ENCODE assay signal across 8 cellular contexts in the genomic region with DNA sequence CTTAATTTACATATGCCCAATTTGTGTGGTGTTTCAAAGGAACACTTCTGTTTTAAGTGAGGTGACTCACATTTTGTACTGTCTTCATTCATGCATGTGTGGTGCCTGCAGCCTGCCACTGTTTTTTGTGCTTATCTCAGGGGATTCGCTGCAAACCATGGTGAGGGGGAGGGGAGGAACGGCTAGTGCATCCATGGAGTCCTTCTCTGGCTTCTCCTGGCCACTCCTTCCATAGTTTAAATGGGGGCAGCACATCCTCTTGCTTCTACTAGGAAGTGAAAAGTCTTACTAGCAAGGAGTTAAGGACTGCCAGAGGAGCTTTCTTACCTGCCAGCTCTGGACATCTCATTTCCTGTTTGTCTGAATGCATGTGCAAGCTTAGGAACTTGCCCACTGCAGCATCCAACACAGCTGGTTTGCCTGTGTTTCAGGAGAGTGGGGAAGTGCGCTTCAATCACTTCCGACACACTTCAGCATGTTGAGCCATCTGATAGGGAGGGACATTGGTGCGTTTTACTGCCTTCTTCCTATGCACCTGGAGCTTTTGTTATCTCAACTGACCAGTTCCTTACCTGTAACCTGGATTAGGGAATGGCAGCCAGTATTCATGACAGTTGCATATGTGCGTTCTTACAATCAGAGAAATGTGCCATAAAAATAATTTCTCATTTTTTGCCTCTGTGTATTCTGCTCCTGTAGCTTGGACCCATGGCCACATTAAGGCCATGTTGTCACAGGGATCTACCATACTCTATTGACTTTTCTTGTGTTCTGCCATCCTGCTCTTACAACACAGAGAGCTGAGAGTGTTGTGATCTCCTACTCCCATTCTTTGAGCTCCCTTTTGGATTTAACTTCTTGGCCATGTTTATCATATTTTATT.
DNase-seq lines count a peak whose midpoint lies in the region; ATAC-seq and TF ChIP-seq lines count a peak whose summit lies in the region.

No MANE protein-coding gene starts in this region.

- no peak overlapping the region for H3K14ac ChIP-seq in trophoblast cell (ENCODE audit: low read length)

- no peak overlapping the region for H4K91ac ChIP-seq in trophoblast cell (ENCODE audit: low read depth, low read length)

- H2AK5ac ChIP-seq in trophoblast cell (ENCODE audit: low read length), result no peak overlapping the region

- H3K4ac ChIP-seq in trophoblast cell (ENCODE audit: low read depth, low read length), result no peak overlapping the region

- no peaks in the 10 kb centered on the region for H3K27me3 ChIP-seq in DOHH2 (ENCODE audit: control insufficient read depth, low read length)
- no peaks in the 10 kb centered on the region for H3K27me3 ChIP-seq in trophoblast cell (ENCODE audit: insufficient read depth, low read length)
- H3K27me3 ChIP-seq in PC-9 (ENCODE audit: insufficient read depth, low read depth), result no peaks in the 10 kb centered on the region

- BruUV-seq in PC-9 (replicated peaks; lab: Mats Ljungman, UMichigan), result no TSS peak

- no peaks in the 10 kb centered on the region for H3K79me1 ChIP-seq in trophoblast cell (ENCODE audit: low read length)

- H3K4me3 ChIP-seq in DOHH2 (ENCODE audit: low read length) (peak overlapping the region; percentile 57), trophoblast cell (ENCODE audit: low read depth, low read length) (no peak overlapping the region), PC-9 (no peak overlapping the region)

- no peaks in the 10 kb centered on the region for H3K36me3 Mint-ChIP-seq in activated CD8-positive, alpha-beta T cell treated with anti-CD3 and anti-CD28 coated beads, Interleukin-2, amount 10 ng/mL, durations not matched to agents 7 days and 5 days (ENCODE audit: low read depth)
- no peaks in the 10 kb centered on the region for H3K36me3 Mint-ChIP-seq in natural killer cell treated with Interleukin-12 subunit alpha and Interleukin-12 subunit beta and Interleukin-15 and Interleukin-18, amount 100 ng/mL, for 72 hours

- H3K27ac ChIP-seq in DOHH2 (ENCODE audit: low read depth, low read length), result peak overlapping the region; percentile 64
- H3K27ac ChIP-seq in trophoblast cell (ENCODE audit: low read depth, low read length), result no peak overlapping the region
- no peak overlapping the region for H3K27ac ChIP-seq in PC-9

- no peaks in the 10 kb centered on the region for H3K9me3 Mint-ChIP-seq in activated CD8-positive, alpha-beta T cell treated with anti-CD3 and anti-CD28 coated beads, Interleukin-2, amount 10 ng/mL, durations not matched to agents 7 days and 5 days (ENCODE audit: insufficient read depth)
- no peaks in the 10 kb centered on the region for H3K9me3 Mint-ChIP-seq in natural killer cell treated with Interleukin-12 subunit alpha and Interleukin-12 subunit beta and Interleukin-15 and Interleukin-18, amount 100 ng/mL, for 72 hours

- H4K20me1 ChIP-seq in DOHH2 (ENCODE audit: control insufficient read depth, insufficient read depth, low read depth, low read length), result peaks cover 24% of the 10 kb centered on the region
- no peaks in the 10 kb centered on the region; the same call in 1 of the 2 replicates for H4K20me1 ChIP-seq in PC-9 (ENCODE audit: insufficient read depth)

- CTCF ChIA-PET in activated CD8-positive, alpha-beta T cell treated with anti-CD3 and anti-CD28 coated beads, Interleukin-2, amount 10 ng/mL, durations not matched to agents 7 days and 5 days (lab: Charles Lee), result no interaction called here
- CTCF ChIA-PET in PC-9 (lab: Charles Lee), result no interaction called here

- peaks cover 13% of the 10 kb centered on the region for H3F3A ChIP-seq in DOHH2 (ENCODE audit: control insufficient read depth, insufficient read depth)
- H3F3A ChIP-seq in PC-9 (ENCODE audit: insufficient read depth, low read depth), result no peaks in the 10 kb centered on the region

- no peak overlapping the region for H2BK5ac ChIP-seq in trophoblast cell (ENCODE audit: low read depth, low read length, poor library complexity)

- H3K18ac ChIP-seq in trophoblast cell (ENCODE audit: low read length), result no peak overlapping the region

- H3K27me3 Mint-ChIP-seq in activated CD8-positive, alpha-beta T cell treated with anti-CD3 and anti-CD28 coated beads, Interleukin-2, amount 10 ng/mL, durations not matched to agents 7 days and 5 days (ENCODE audit: low read depth), result no peaks in the 10 kb centered on the region
- no peaks in the 10 kb centered on the region for H3K27me3 Mint-ChIP-seq in natural killer cell treated with Interleukin-12 subunit alpha and Interleukin-12 subunit beta and Interleukin-15 and Interleukin-18, amount 100 ng/mL, for 72 hours

- H2BK12ac ChIP-seq in trophoblast cell (ENCODE audit: low read length), result no peak overlapping the region

- H3K9me2 ChIP-seq in DOHH2 (replicated peaks; ENCODE audit: control insufficient read depth, low read length) (no peaks in the 10 kb centered on the region), PC-9 (ENCODE audit: insufficient read depth) (no peaks in the 10 kb centered on the region)

- no peaks in the 10 kb centered on the region for H3K9me3 ChIP-seq in DOHH2 (ENCODE audit: control insufficient read depth, insufficient read depth, low read length)
- no peaks in the 10 kb centered on the region for H3K9me3 ChIP-seq in trophoblast cell (ENCODE audit: insufficient read depth, low read depth, low read length)
- H3K9me3 ChIP-seq in PC-9 (ENCODE audit: insufficient read depth, low read depth), result no peaks in the 10 kb centered on the region

- no peak overlapping the region for H4K8ac ChIP-seq in trophoblast cell (ENCODE audit: low read depth, low read length)

- H2BK120ac ChIP-seq in trophoblast cell (ENCODE audit: insufficient read depth, low read length, poor library complexity), result no peak overlapping the region

- POLR2A ChIA-PET in activated CD8-positive, alpha-beta T cell treated with anti-CD3 and anti-CD28 coated beads, Interleukin-2, amount 10 ng/mL, durations not matched to agents 7 days and 5 days (lab: Charles Lee), result interaction anchor here (0.6 to 2.9 kb wide), 3 partner anchors 32 to 281 kb away, joined by 3 to 10 read pairs (median 3); no protein-coding TSS in a partner anchor
- POLR2A ChIA-PET in PC-9 (lab: Charles Lee; ENCODE audit: unreplicated experiment), result no interaction called here

- no peak overlapping the region for H3K23ac ChIP-seq in trophoblast cell (ENCODE audit: low read length)

- H3K9ac ChIP-seq in trophoblast cell (ENCODE audit: low read length), result no peak overlapping the region

- no peak overlapping the region for H3K4me3 Mint-ChIP-seq in activated CD8-positive, alpha-beta T cell treated with anti-CD3 and anti-CD28 coated beads, Interleukin-2, amount 10 ng/mL, durations not matched to agents 7 days and 5 days
- H3K4me3 Mint-ChIP-seq in natural killer cell treated with Interleukin-12 subunit alpha and Interleukin-12 subunit beta and Interleukin-15 and Interleukin-18, amount 100 ng/mL, for 72 hours, result no peak overlapping the region

- H3K79me2 ChIP-seq in DOHH2 (ENCODE audit: control insufficient read depth, low read length) (peaks cover 100% of the 10 kb centered on the region), trophoblast cell (ENCODE audit: control insufficient read depth, insufficient read depth, low read length, poor library complexity) (peaks cover 4% of the 10 kb centered on the region), PC-9 (ENCODE audit: low read depth) (peaks cover 49% of the 10 kb centered on the region)

- peak overlapping the region; percentile 75 for H3K4me2 ChIP-seq in DOHH2 (ENCODE audit: low read length)
- peak overlapping the region; percentile 18 for H3K4me2 ChIP-seq in trophoblast cell (ENCODE audit: low read length)
- H3K4me2 ChIP-seq in PC-9, result no peak overlapping the region

- no peak for DNase-seq in activated CD8-positive, alpha-beta T cell treated with anti-CD3 and anti-CD28 coated beads, Interleukin-2, amount 10 ng/mL, durations not matched to agents 7 days and 5 days
- DNase-seq in trophoblast cell (peak in 1 of 2 donors; percentile 49), omental fat pad (ENCODE audit: low spot score) (no peak), PC-9 (no peak)
- DNase-seq in natural killer cell treated with Interleukin-12 subunit alpha and Interleukin-12 subunit beta and Interleukin-15 and Interleukin-18, amount 100 ng/mL, for 72 hours (ENCODE audit: low spot score), result no peak

- intact Hi-C loops in PC-9 (cut with micrococcal nuclease; ENCODE audit: unreplicated experiment), result no loop called here

- peaks cover 89% of the 10 kb centered on the region for H3K4me1 ChIP-seq in DOHH2 (ENCODE audit: control insufficient read depth, low read length)
- H3K4me1 ChIP-seq in trophoblast cell (ENCODE audit: control insufficient read depth in 1 of 2, insufficient read depth in 2 of 2, low read length in 2 of 2), result peaks cover 6 to 17% of the 10 kb centered on the region in 2 experiments
- peaks cover 13% of the 10 kb centered on the region for H3K4me1 ChIP-seq in PC-9 (replicated peaks; ENCODE audit: insufficient read depth)

- H2AFZ ChIP-seq in trophoblast cell (ENCODE audit: insufficient read depth, low read length, poor library complexity), result no peak overlapping the region
- no peak overlapping the region for H2AFZ ChIP-seq in PC-9

- peak; percentile 74 for ATAC-seq in GM19397 (IDR thresholded peaks at IDR 0.05; ENCODE audit: unreplicated experiment)
- ATAC-seq in HG03354 (IDR thresholded peaks at IDR 0.05; ENCODE audit: poor library complexity, severe bottlenecking, unreplicated experiment), result peak; percentile 83
- ATAC-seq in activated CD8-positive, alpha-beta T cell treated with anti-CD3 and anti-CD28 coated beads, Interleukin-2, amount 10 ng/mL, durations not matched to agents 7 days and 5 days, result no peak
- no peak for ATAC-seq in natural killer cell treated with Interleukin-12 subunit alpha and Interleukin-12 subunit beta and Interleukin-15 and Interleukin-18, amount 100 ng/mL, for 72 hours
- ATAC-seq in omental fat pad (ENCODE audit: low FRiP score), result no peak

- peak overlapping the region; percentile 2 for H3K27ac Mint-ChIP-seq in activated CD8-positive, alpha-beta T cell treated with anti-CD3 and anti-CD28 coated beads, Interleukin-2, amount 10 ng/mL, durations not matched to agents 7 days and 5 days
- H3K27ac Mint-ChIP-seq in natural killer cell treated with Interleukin-12 subunit alpha and Interleukin-12 subunit beta and Interleukin-15 and Interleukin-18, amount 100 ng/mL, for 72 hours, result no peak overlapping the region

- H3K36me3 ChIP-seq in DOHH2 (ENCODE audit: control insufficient read depth, low read length) (peaks cover 3% of the 10 kb centered on the region; the same call in 1 of the 2 replicates), trophoblast cell (ENCODE audit: control insufficient read depth in 1 of 2, insufficient read depth in 2 of 2, low read length in 2 of 2) (no peaks in the 10 kb centered on the region), PC-9 (ENCODE audit: low read depth) (no peaks in the 10 kb centered on the region)

- TF ChIP-seq CTCF in DOHH2 (IDR thresholded peaks at IDR 0.05; ENCODE audit: low read depth, low read length, poor library complexity, severe bottlenecking) (no peak), omental fat pad (IDR thresholded peaks at IDR 0.05) (no peak), PC-9 (conservative IDR thresholded peaks at IDR 0.05) (no peak)

- H3K4me1 Mint-ChIP-seq in activated CD8-positive, alpha-beta T cell treated with anti-CD3 and anti-CD28 coated beads, Interleukin-2, amount 10 ng/mL, durations not matched to agents 7 days and 5 days (ENCODE audit: low read depth), result peaks cover 28% of the 10 kb centered on the region
- H3K4me1 Mint-ChIP-seq in natural killer cell treated with Interleukin-12 subunit alpha and Interleukin-12 subunit beta and Interleukin-15 and Interleukin-18, amount 100 ng/mL, for 72 hours (ENCODE audit: low read depth in 2 of 2), result peaks cover 35 to 43% of the 10 kb centered on the region in 2 donors

- H4K12ac ChIP-seq in trophoblast cell (ENCODE audit: low read depth, low read length), result no peak overlapping the region

- no CpG with 5 or more reads among the region's 6 CpGs for WGBS in trophoblast cell (ENCODE audit: extremely low coverage, insufficient coverage, insufficient read length)

Comparison
In these comparisons a context has a peak if more than half of its experiments do, and no peak if none do; other contexts are left out.
1. ATAC-seq: peak in GM19397 (single experiment) and HG03354 (single experiment); none in activated CD8-positive, alpha-beta T cell treated with anti-CD3 and anti-CD28 coated beads, Interleukin-2, amount 10 ng/mL, durations not matched to agents 7 days and 5 days (single experiment), natural killer cell treated with Interleukin-12 subunit alpha and Interleukin-12 subunit beta and Interleukin-15 and Interleukin-18, amount 100 ng/mL, for 72 hours (0 of 2) and omental fat pad (single experiment).